17 cellular contexts compared by ENCODE assay signal in genomic region chr19:23439623-23440022, GRCh38. TPM values are rescaled to one million over a fixed set of nuclear protein-coding genes. Genes with fewer than 3 reads are reported as not detected.
DNase-seq lines count a peak whose midpoint lies in the region; ATAC-seq, FAIRE-seq and TF ChIP-seq lines count a peak whose summit lies in the region.
"Had no signal": no experiment of that assay in that cellular context is flagged by ENCODE, and none has a peak within 500 bp of the region (broad histone marks: within the 10 kb centered on the region; RNA-seq: fewer than 3 reads in every experiment).

No MANE protein-coding gene starts in this region.

- H2BK120ac ChIP-seq in H1 (replicated peaks; ENCODE audit: low read depth, low read length): no peak overlapping the region

- H4K20me1 ChIP-seq in H1 (replicated peaks in 1 of 2; ENCODE audit: control insufficient read depth in 1 of 2, insufficient read depth in 2 of 2, low read length in 2 of 2): no peaks in the 10 kb centered on the region

- no peak overlapping the region for H3K27ac Mint-ChIP-seq in activated naive CD4-positive, alpha-beta T cell treated with anti-CD3 and anti-CD28 coated beads, Interleukin-2, amount 50 U/mL, for 72 hours
- H3K27ac Mint-ChIP-seq: activated CD4-positive, alpha-beta T cell treated with anti-CD3 and anti-CD28 coated beads, Interleukin-2, amount 10 ng/mL, durations not matched to agents 7 days and 5 days; activated naive CD8-positive, alpha-beta T cell treated with anti-CD3 and anti-CD28 coated beads, Interleukin-2, amount 50 U/mL, for 24 hours; stimulated activated effector memory CD8-positive, alpha-beta T cell treated with anti-CD3 and anti-CD28 coated beads, Interleukin-12 subunit alpha, Interleukin-12 subunit beta, amount 100 ng/mL, for 72 hours; T-helper 2 cell treated with Interferon-gamma antibody and Interleukin-4, amounts not matched to agents 5 μg/mL and 100 μg/mL, for 36 hours had no signal

- no peak overlapping the region for H4K8ac ChIP-seq in H1 (ENCODE audit: extremely low read depth, insufficient read depth, low read length)

- H2BK5ac ChIP-seq in H1 (ENCODE audit: low read depth, low read length): no peak overlapping the region

- no peak overlapping the region for H2BK12ac ChIP-seq in H1 (ENCODE audit: low read depth, low read length)

- H3K9me3 Mint-ChIP-seq in activated naive CD4-positive, alpha-beta T cell treated with anti-CD3 and anti-CD28 coated beads, Interleukin-2, amount 50 U/mL, for 72 hours: peaks cover 37 to 57% of the 10 kb centered on the region in 2 donors

- no peak overlapping the region for H2BK15ac ChIP-seq in H1 (ENCODE audit: low read length)

- no peak for TF ChIP-seq EP300 in H1 (IDR thresholded peaks at IDR 0.05; ENCODE audit: borderline replicate concordance in 1 of 2, low read depth in 2 of 2, low read length in 2 of 2)

- H2AFZ ChIP-seq in H1 (ENCODE audit: low read length): no peak overlapping the region

- no peaks in the 10 kb centered on the region for H3K79me2 ChIP-seq in H1 (ENCODE audit: control insufficient read depth in 1 of 2, insufficient read depth in 2 of 2, low read length in 2 of 2)

- no peaks in the 10 kb centered on the region for H3K27me3 ChIP-seq in left ventricle myocardium inferior (ENCODE audit: low read depth)
- H3K27me3 ChIP-seq in right atrium auricular region: no peaks in the 10 kb centered on the region
- H3K27me3 ChIP-seq in H1 (replicated peaks in 1 of 4; ENCODE audit: control insufficient read depth in 3 of 4, extremely low read depth in 1 of 4, insufficient read depth in 3 of 4, low read length in 3 of 4): no peaks in the 10 kb centered on the region
- no peaks in the 10 kb centered on the region for H3K27me3 ChIP-seq in psoas muscle (ENCODE audit: insufficient read depth in 3 of 3, low read length in 2 of 3)
- H3K27me3 ChIP-seq: heart right ventricle, upper lobe of left lung had no signal

- H4K91ac ChIP-seq in H1 (replicated peaks; ENCODE audit: insufficient read length, low read length): no peak overlapping the region

- H4K5ac ChIP-seq in H1 (ENCODE audit: insufficient read length, low read depth, low read length): no peak overlapping the region

- no peak for DNase-seq in left ventricle myocardium inferior
- DNase-seq in right atrium auricular region (ENCODE audit: low spot score): no peak
- peak; percentile 52 for DNase-seq in NAMALWA (ENCODE audit: low spot score)
- DNase-seq in H1 (ENCODE audit: low read depth in 1 of 2, low spot score in 2 of 2): peak in 1 of 2 experiments; percentile 47
- no peak for DNase-seq in psoas muscle
- no peak for DNase-seq in activated T-cell treated with anti-CD3 and anti-CD28 coated beads, Interleukin-2, amount 50 U/mL, for 48 hours
- DNase-seq in OCI-M2 (lab: John Stamatoyannopoulos, UW; ENCODE audit: unreplicated experiment): no peak
- DNase-seq in activated naive CD4-positive, alpha-beta T cell treated with anti-CD3 and anti-CD28 coated beads, Interleukin-2, amount 50 U/mL, for 72 hours (ENCODE audit: low spot score in 2 of 2): no peak
- DNase-seq: activated CD4-positive, alpha-beta T cell treated with anti-CD3 and anti-CD28 coated beads, Interleukin-2, amount 10 ng/mL, durations not matched to agents 7 days and 5 days; activated naive CD8-positive, alpha-beta T cell treated with anti-CD3 and anti-CD28 coated beads, Interleukin-2, amount 50 U/mL, for 24 hours; heart right ventricle; kidney; NCI-H2029; upper lobe of left lung had no signal

- POLR2A ChIA-PET in H1 (lab: Charles Lee; ENCODE audit: partially characterized antibody): no interaction called here

- no peak for ATAC-seq in psoas muscle
- no peak for ATAC-seq in activated naive CD4-positive, alpha-beta T cell treated with anti-CD3 and anti-CD28 coated beads, Interleukin-2, amount 50 U/mL, for 72 hours
- ATAC-seq: activated naive CD8-positive, alpha-beta T cell treated with anti-CD3 and anti-CD28 coated beads, Interleukin-2, amount 50 U/mL, for 24 hours; GM12878; heart right ventricle; stimulated activated effector memory CD8-positive, alpha-beta T cell treated with anti-CD3 and anti-CD28 coated beads, Interleukin-12 subunit alpha, Interleukin-12 subunit beta, amount 100 ng/mL, for 72 hours had no signal

- peaks cover 34% of the 10 kb centered on the region for H3K9me3 ChIP-seq in left ventricle myocardium inferior (replicated peaks)
- H3K9me3 ChIP-seq in right atrium auricular region: peaks cover 0 to 23% of the 10 kb centered on the region in 2 donors
- H3K9me3 ChIP-seq in H1 (ENCODE audit: insufficient read depth in 2 of 2, low read depth in 1 of 2, low read length in 1 of 2): peaks cover 43 to 57% of the 10 kb centered on the region in 2 experiments
- peaks cover 10% of the 10 kb centered on the region for H3K9me3 ChIP-seq in psoas muscle

- H2BK20ac ChIP-seq in H1 (ENCODE audit: low read length): no peak overlapping the region

- H2AK5ac ChIP-seq in H1 (ENCODE audit: low read depth, low read length): no peak overlapping the region

- 92% methylated on average over 8 of the region's 8 CpGs; no CpG with 5 or more reads in 1 of the 2 experiments for WGBS in H1 (ENCODE audit: extremely low coverage in 1 of 2, insufficient coverage in 1 of 2, insufficient read length in 1 of 2, insufficient replicate concordance in 2 of 2, low coverage in 1 of 2, low lambda C conversion rate in 2 of 2, missing lambda C conversion rate in 1 of 2), 2 experiments
- 89 to 94% (median 90%) methylated on average over 8 of the region's 8 CpGs for WGBS in psoas muscle, 3 donors

- H3K14ac ChIP-seq in H1 (ENCODE audit: insufficient read length): no peak overlapping the region

- H3K23ac ChIP-seq in H1 (ENCODE audit: insufficient read length): no peak overlapping the region

- TF ChIP-seq POLR2A in H1 (IDR thresholded peaks at IDR 0.05; ENCODE audit: control extremely low read depth in 1 of 2, low read depth in 2 of 2, low read length in 2 of 2): no peak

- H3K56ac ChIP-seq in H1 (replicated peaks; ENCODE audit: insufficient read length, low read depth, low read length): no peak overlapping the region

- CTCF ChIA-PET in H1 (lab: Charles Lee; ENCODE audit: partially characterized antibody): interaction anchor here (0.7 to 2.0 kb wide), 6 partner anchors 16 to 541 kb away, joined by 3 to 7 read pairs (median 3); no protein-coding TSS in a partner anchor

- H3K4me1 ChIP-seq in left ventricle myocardium inferior (no peaks in the 10 kb centered on the region), right atrium auricular region (no peaks in the 10 kb centered on the region), H1 (replicated peaks in 1 of 4; ENCODE audit: control insufficient read depth in 3 of 4, insufficient read depth in 4 of 4, low read length in 3 of 4) (no peaks in the 10 kb centered on the region), psoas muscle (no peaks in the 10 kb centered on the region)
- H3K4me1 ChIP-seq: heart right ventricle, upper lobe of left lung had no signal

- H3K36me3 ChIP-seq in left ventricle myocardium inferior: no peaks in the 10 kb centered on the region
- no peaks in the 10 kb centered on the region for H3K36me3 ChIP-seq in right atrium auricular region
- no peaks in the 10 kb centered on the region for H3K36me3 ChIP-seq in H1 (ENCODE audit: control insufficient read depth in 2 of 4, insufficient read depth in 4 of 4, low read length in 3 of 4)
- H3K36me3 ChIP-seq in psoas muscle (ENCODE audit: insufficient read depth in 1 of 2, low read depth in 1 of 2): no peaks in the 10 kb centered on the region
- H3K36me3 ChIP-seq: heart right ventricle, upper lobe of left lung had no signal

- H3K23me2 ChIP-seq in H1 (ENCODE audit: low read depth, low read length): peaks cover 2% of the 10 kb centered on the region; the same call in 1 of the 2 replicates

- no peak overlapping the region for H3K4ac ChIP-seq in H1 (replicated peaks; ENCODE audit: insufficient read length, low read depth, low read length)

- intact Hi-C loops in left ventricle myocardium inferior (cut with micrococcal nuclease): no loop called here
- intact Hi-C loops in psoas muscle (cut with DNase I): no loop called here

- H3K9ac ChIP-seq in H1 (replicated peaks in 1 of 4; ENCODE audit: extremely low read depth in 1 of 4, low read depth in 3 of 4, low read length in 3 of 4): no peak overlapping the region

- H3K18ac ChIP-seq in H1 (ENCODE audit: extremely low read depth, low read length): no peak overlapping the region

- TF ChIP-seq RAD21 in H1 (IDR thresholded peaks at IDR 0.05 in 1 of 2, conservative IDR thresholded peaks at IDR 0.05 in 1 of 2; ENCODE audit: low read depth in 2 of 2, low read length in 2 of 2): peak in 1 of 2 experiments; percentile 15; a peak in 1 of 4 replicates

- H3K4me3 ChIP-seq in left ventricle myocardium inferior: no peak overlapping the region
- no peak overlapping the region for H3K4me3 ChIP-seq in right atrium auricular region
- H3K4me3 ChIP-seq in H1 (ENCODE audit: extremely low read depth in 1 of 4, insufficient read depth in 2 of 4, low read depth in 3 of 4, low read length in 4 of 4): no peak overlapping the region
- H3K4me3 ChIP-seq in psoas muscle: no peak overlapping the region
- H3K4me3 ChIP-seq: GM12878, heart right ventricle, upper lobe of left lung had no signal

- H3K27ac ChIP-seq in left ventricle myocardium inferior (replicated peaks) (no peak overlapping the region), right atrium auricular region (no peak overlapping the region), H1 (ENCODE audit: low read depth, low read length) (no peak overlapping the region), psoas muscle (no peak overlapping the region)
- H3K27ac ChIP-seq: heart right ventricle, upper lobe of left lung had no signal

- H3K79me1 ChIP-seq in H1 (ENCODE audit: low read depth, low read length): no peaks in the 10 kb centered on the region

- TF ChIP-seq CTCF in left ventricle myocardium inferior (IDR thresholded peaks at IDR 0.05; ENCODE audit: borderline replicate concordance) (peak; percentile 26), right atrium auricular region (IDR thresholded peaks at IDR 0.05) (no peak), H1 (IDR thresholded peaks at IDR 0.05; ENCODE audit: control extremely low read depth in 1 of 3, insufficient read depth in 1 of 3, low read depth in 1 of 3, low read length in 3 of 3) (peak; percentile 34 to 52 (median 50); a peak in 3 of 4 replicates), psoas muscle (IDR thresholded peaks at IDR 0.05) (peak; percentile 9)

- H3K36me3 Mint-ChIP-seq in activated naive CD4-positive, alpha-beta T cell treated with anti-CD3 and anti-CD28 coated beads, Interleukin-2, amount 50 U/mL, for 72 hours: peaks cover 42 to 44% of the 10 kb centered on the region in 2 donors
- H3K36me3 Mint-ChIP-seq: stimulated activated effector memory CD8-positive, alpha-beta T cell treated with anti-CD3 and anti-CD28 coated beads, Interleukin-12 subunit alpha, Interleukin-12 subunit beta, amount 100 ng/mL, for 72 hours had no signal

- no peak for FAIRE-seq in H1 (lab: Jason Lieb, UNC)
- FAIRE-seq: GM12878, kidney had no signal

- H3K4me2 ChIP-seq in H1 (ENCODE audit: insufficient read depth in 1 of 2, low read depth in 2 of 2, low read length in 2 of 2): no peak overlapping the region

RNA-seq across cellular contexts. Expression of gene ZNF91, which starts 44.4 kb away (rescaled TPM):
- total RNA-seq in left ventricle myocardium inferior (101 TPM), right atrium auricular region (100 to 1,000 TPM; 101 TPM), psoas muscle (100 to 1,000 TPM in 2 of 4 donors, 10 to 100 TPM in 2; 75.9 to 161 (median 101) TPM)
- 35.1 and 36.7 TPM in 2 replicates for total RNA-seq in H1 (2021; fragmentation: NEBNext Ultra II Directional; extraction: Animal tissue kit (Norgen Biotek cat#: 25700))
- polyA plus RNA-seq in H1 (2011; rRNA removed) (16.5 and 21.0 TPM in 2 replicates), psoas muscle (10 to 100 TPM in 1 of 3 donors, 1 to 10 TPM in 2; 5.3 to 14.9 (median 8.0) TPM)
- 16.4 TPM for polyA plus RNA-seq in H1 (2011; cell fraction: cytosol; rRNA removed)
- 50.6 TPM for polyA plus RNA-seq in H1 (2011; cell fraction: nucleus; rRNA removed)
- polyA plus RNA-seq in H1 (2012, experiment 1 of 2): 11.9 to 16.2 TPM (median 13.8 TPM) in 4 replicates
- 0.84 TPM for polyA plus RNA-seq in H1 (2012, experiment 2 of 2)
- 23.4 TPM for polyA plus RNA-seq in H1 (2013, experiment 1 of 2)
- 21.3 TPM for polyA plus RNA-seq in H1 (2013, experiment 2 of 2)
- polyA minus RNA-seq in H1 (2011; rRNA and poly(A)+ RNA removed): 55.7 and 65.0 TPM in 2 replicates
- polyA minus RNA-seq in H1 (2011; cell fraction: cytosol; rRNA and poly(A)+ RNA removed): 31.0 TPM
- 137 TPM for polyA minus RNA-seq in H1 (2011; cell fraction: nucleus; rRNA and poly(A)+ RNA removed)
- 10 to 100 TPM; 37.9 to 48.3 TPM for total RNA-seq in activated naive CD4-positive, alpha-beta T cell treated with anti-CD3 and anti-CD28 coated beads, Interleukin-2, amount 50 U/mL, for 72 hours

Comparison
In these comparisons a context has a peak if more than half of its experiments do, and no peak if none do; other contexts are left out.
1. CTCF ChIP-seq: peak in left ventricle myocardium inferior (single experiment), H1 (3 of 3) and psoas muscle (single experiment); none in right atrium auricular region (0 of 2).